ENCODE assay signal across 11 cellular contexts in genomic region chr20:33285861-33286495, GRCh38. TPM values are rescaled to one million over a fixed set of nuclear protein-coding genes. Genes with fewer than 3 reads are reported as not detected.
"Had no signal": no experiment of that assay in that cellular context is flagged by ENCODE, and none has a peak within 500 bp of the region (broad histone marks: within the 10 kb centered on the region; RNA-seq: fewer than 3 reads in every experiment).

No MANE protein-coding gene starts in this region.

- H3K27ac Mint-ChIP-seq: HFFc6 had no signal

- H3K27ac ChIP-seq: HL-60 had no signal

- H3K4me3 ChIP-seq: K562 had no signal

- DNase-seq: GOT3, HCEC 1CT, HFFc6, IMR-90, Kasumi-1, KG1 had no signal

- ATAC-seq: K562 had no signal

- H3K4me3 Mint-ChIP-seq: HFFc6 had no signal

- H3K9me3 Mint-ChIP-seq: HFFc6 had no signal

RNA-seq across cellular contexts. Expression of gene BPIFB1, which starts 3.0 kb away (rescaled TPM):
- total RNA-seq: H7, HFFc6, HT1080, IMR-90, K562 had no signal
- polyA plus RNA-seq: IMR-90, K562 had no signal

RNA-seq across cellular contexts. Expression of gene BPIFA1, which starts 50.2 kb away (rescaled TPM):
- total RNA-seq: H4, H7, HFFc6, HT1080, IMR-90, K562 had no signal
- polyA plus RNA-seq: IMR-90, K562 had no signal
